In the genomic region with DNA sequence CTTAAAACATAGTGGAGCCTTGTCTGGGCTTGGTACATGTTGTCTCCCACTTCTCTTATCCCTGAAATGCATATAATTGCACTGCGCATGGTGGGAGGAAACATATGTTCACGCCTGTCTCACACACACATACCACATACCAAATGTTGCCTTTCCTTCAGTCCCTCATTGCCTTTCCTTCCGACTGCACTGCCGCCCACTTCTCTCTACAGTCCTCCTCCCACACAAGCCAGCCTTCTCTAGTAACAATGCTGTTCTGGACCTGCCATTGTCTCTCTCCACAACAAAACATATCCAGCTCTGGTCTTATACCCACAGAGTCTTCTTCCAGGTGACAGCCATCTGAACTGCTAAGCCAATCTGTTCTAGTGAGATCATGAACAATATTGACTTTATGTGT, we compare ENCODE assay signal across 24 cellular contexts.
DNase-seq lines count a peak whose midpoint lies in the region; ATAC-seq, FAIRE-seq and TF ChIP-seq lines count a peak whose summit lies in the region.
"Had no signal": no experiment of that assay in that cellular context is flagged by ENCODE, and none has a peak within 500 bp of the region (broad histone marks: within the 10 kb centered on the region; RNA-seq: fewer than 3 reads in every experiment).

No MANE protein-coding gene starts in this region.

- H2AK5ac ChIP-seq in trophoblast cell (ENCODE audit: low read length), result no peak overlapping the region

- no peak overlapping the region for H4K12ac ChIP-seq in trophoblast cell (ENCODE audit: low read depth, low read length)

- no peaks in the 10 kb centered on the region for H3K36me3 ChIP-seq in K562 (ENCODE audit: control insufficient read depth, insufficient read depth, low read length)
- H3K36me3 ChIP-seq in trophoblast cell (ENCODE audit: control insufficient read depth in 1 of 2, insufficient read depth in 2 of 2, low read length in 2 of 2), result no peaks in the 10 kb centered on the region

- peak overlapping the region; percentile 13 for H3K27ac Mint-ChIP-seq in Calu3 (ENCODE audit: unreplicated experiment)
- H3K27ac Mint-ChIP-seq: CD8-positive, alpha-beta T cell; GM23338; H9; HFFc6 had no signal

- peak overlapping the region; percentile 56; the same call in 1 of the 2 replicates for H2AFZ ChIP-seq in K562 (ENCODE audit: low read depth, low read length)
- H2AFZ ChIP-seq in trophoblast cell (ENCODE audit: insufficient read depth, low read length, poor library complexity), result no peak overlapping the region
- H2AFZ ChIP-seq: GM23338 had no signal

- H4K20me1 ChIP-seq in K562 (replicated peaks; ENCODE audit: control insufficient read depth, insufficient read depth, low read length), result no peaks in the 10 kb centered on the region

- TF ChIP-seq EP300 in K562 (IDR thresholded peaks at IDR 0.05; ENCODE audit: low read length), result no peak

- BruUV-seq in Calu3 (replicated peaks; lab: Mats Ljungman, UMichigan), result no TSS peak
- BruUV-seq in K562 (replicated peaks; lab: Mats Ljungman, UMichigan), result no TSS peak

- TF ChIP-seq CTCF in Calu3 (IDR thresholded peaks at IDR 0.05; ENCODE audit: unreplicated experiment) (no peak), K562 (IDR thresholded peaks at IDR 0.05 in 2 of 3, conservative IDR thresholded peaks at IDR 0.05 in 1 of 3; ENCODE audit: insufficient read depth in 2 of 3, low read depth in 1 of 3, low read length in 3 of 3) (no peak)

- no peaks in the 10 kb centered on the region for H3K27me3 Mint-ChIP-seq in Calu3 (ENCODE audit: unreplicated experiment)

- H2BK12ac ChIP-seq in trophoblast cell (ENCODE audit: low read length), result no peak overlapping the region

- H3K4me3 Mint-ChIP-seq in Calu3 (ENCODE audit: low read depth, unreplicated experiment), result no peak overlapping the region
- H3K4me3 Mint-ChIP-seq: CD4-positive, CD25-positive, alpha-beta regulatory T cell; CD8-positive, alpha-beta T cell; GM23338; H9; HFFc6 had no signal

- no peak overlapping the region for H4K91ac ChIP-seq in trophoblast cell (ENCODE audit: low read depth, low read length)

- WGBS in K562 (ENCODE audit: insufficient coverage, low coverage, missing lambda C conversion rate), result 57% methylated on average over 4 of the region's 4 CpGs
- no CpG with 5 or more reads among the region's 4 CpGs for WGBS in trophoblast cell (ENCODE audit: extremely low coverage, insufficient coverage, insufficient read length)

- H3K9me3 ChIP-seq in K562 (replicated peaks; ENCODE audit: control insufficient read depth, insufficient read depth, low read depth, low read length), result no peaks in the 10 kb centered on the region
- H3K9me3 ChIP-seq in trophoblast cell (ENCODE audit: insufficient read depth, low read depth, low read length), result peaks cover 2% of the 10 kb centered on the region
- H3K9me3 ChIP-seq: A549, Caco-2 had no signal

- no peaks in the 10 kb centered on the region for H3K36me3 Mint-ChIP-seq in Calu3 (ENCODE audit: insufficient read depth, unreplicated experiment)
- H3K36me3 Mint-ChIP-seq: CD4-positive, CD25-positive, alpha-beta regulatory T cell; CD8-positive, alpha-beta T cell had no signal

- no peak overlapping the region for H4K8ac ChIP-seq in trophoblast cell (ENCODE audit: low read depth, low read length)

- POLR2A ChIA-PET in K562 (lab: Yijun Ruan, JAX), result no interaction called here

- no peak overlapping the region for H3K18ac ChIP-seq in trophoblast cell (ENCODE audit: low read length)

- H3K4me2 ChIP-seq in K562 (ENCODE audit: insufficient read depth, low read length) (no peak overlapping the region), trophoblast cell (ENCODE audit: low read length) (no peak overlapping the region)
- H3K4me2 ChIP-seq: A549, GM23338 had no signal

- no peak for TF ChIP-seq RAD21 in K562 (CRISPR knock-in tag; conservative IDR thresholded peaks at IDR 0.05 in 1 of 2, IDR thresholded peaks at IDR 0.05 in 1 of 2)

- FAIRE-seq in HTR-8/SVneo (lab: Jason Lieb, UNC) (peak; percentile 92), K562 (lab: Jason Lieb, UNC) (peak; percentile 80)
- FAIRE-seq: A549, D721Med, GM12891 had no signal

- H3K4ac ChIP-seq in trophoblast cell (ENCODE audit: low read depth, low read length), result no peak overlapping the region

- in situ Hi-C loops in K562 (cut with MboI), result no loop called here

- no peak overlapping the region for H3K23ac ChIP-seq in trophoblast cell (ENCODE audit: low read length)

- no peak overlapping the region for H3K14ac ChIP-seq in trophoblast cell (ENCODE audit: low read length)

- ATAC-seq in K562 (no peak), left ventricle myocardium superior (no peak)
- ATAC-seq: A549; CD8-positive, alpha-beta T cell; GM23338; HCT116 had no signal

- no peaks in the 10 kb centered on the region for H3K79me1 ChIP-seq in trophoblast cell (ENCODE audit: low read length)

- H2BK120ac ChIP-seq in trophoblast cell (ENCODE audit: insufficient read depth, low read length, poor library complexity), result no peak overlapping the region

- H3K9me1 ChIP-seq in K562 (ENCODE audit: control insufficient read depth, insufficient read depth, low read length), result no peaks in the 10 kb centered on the region

- H3K4me1 ChIP-seq in K562 (replicated peaks in 1 of 2; ENCODE audit: control insufficient read depth in 2 of 2, insufficient read depth in 2 of 2, low read length in 2 of 2), result no peaks in the 10 kb centered on the region
- no peaks in the 10 kb centered on the region for H3K4me1 ChIP-seq in trophoblast cell (ENCODE audit: control insufficient read depth in 1 of 2, insufficient read depth in 2 of 2, low read length in 2 of 2)
- H3K4me1 ChIP-seq: A549, Caco-2 had no signal

- CTCF ChIA-PET in Calu3 (lab: Charles Lee), result no interaction called here
- CTCF ChIA-PET in K562 (lab: Yijun Ruan, JAX; ENCODE audit: low intra/inter-chr PET ratio), result no interaction called here

- DNase-seq in Calu3 (no peak), HTR-8/SVneo (ENCODE audit: insufficient read length, low spot score) (no peak), K562 (ENCODE audit: extremely low read depth in 1 of 4, low spot score in 3 of 4) (no peak), trophoblast cell (no peak), left ventricle myocardium superior (no peak), NCI-H2227 treated with DMSO at 0.1 percent for 48 hours (lab: John Stamatoyannopoulos, UW) (no peak), CD1c-positive myeloid dendritic cell (ENCODE audit: extremely low spot score) (no peak)
- DNase-seq: 8988T; ACHN; AML-193; C1 segment of cervical spinal cord; Caco-2; CD4-positive, CD25-positive, alpha-beta regulatory T cell; CD8-positive, alpha-beta T cell; DMS 273 treated with DMSO at 0.1 percent for 48 hours; DMS79; GF-D8; H9; HFFc6 had no signal

- H3K9ac ChIP-seq in K562 (ENCODE audit: insufficient read depth in 1 of 2, low read depth in 2 of 2, low read length in 2 of 2) (no peak overlapping the region), trophoblast cell (ENCODE audit: low read length) (no peak overlapping the region)

- H3K27me3 ChIP-seq in K562 (ENCODE audit: control insufficient read depth in 2 of 2, insufficient read depth in 2 of 2, low read length in 2 of 2), result no peaks in the 10 kb centered on the region
- H3K27me3 ChIP-seq in trophoblast cell (ENCODE audit: insufficient read depth, low read length), result no peaks in the 10 kb centered on the region

- H3K4me1 Mint-ChIP-seq in Calu3 (ENCODE audit: low read depth, unreplicated experiment), result peaks cover 9% of the 10 kb centered on the region
- H3K4me1 Mint-ChIP-seq: GM23338 had no signal

- H3K9me3 Mint-ChIP-seq in Calu3 (ENCODE audit: low read depth, unreplicated experiment), result no peaks in the 10 kb centered on the region
- H3K9me3 Mint-ChIP-seq: CD8-positive, alpha-beta T cell; GM23338; H9; HFFc6 had no signal

- H2BK5ac ChIP-seq in trophoblast cell (ENCODE audit: low read depth, low read length, poor library complexity), result no peak overlapping the region

- H3K79me2 ChIP-seq in K562 (ENCODE audit: control insufficient read depth, insufficient read depth, low read length) (no peaks in the 10 kb centered on the region), trophoblast cell (ENCODE audit: control insufficient read depth, insufficient read depth, low read length, poor library complexity) (no peaks in the 10 kb centered on the region)

- H3K4me3 ChIP-seq in K562, result no peak overlapping the region
- peak overlapping the region; percentile 30 for H3K4me3 ChIP-seq in trophoblast cell (ENCODE audit: low read depth, low read length)
- H3K4me3 ChIP-seq: A549, GM23338 had no signal

- no peak for TF ChIP-seq POLR2A in K562 (conservative IDR thresholded peaks at IDR 0.05)

- intact Hi-C loops in Calu3 (cut with micrococcal nuclease; ENCODE audit: unreplicated experiment), result no loop called here
- intact Hi-C loops in K562 (cut with micrococcal nuclease), result no loop called here
- intact Hi-C loops in left ventricle myocardium superior (cut with micrococcal nuclease), result no loop called here

- H3K27ac ChIP-seq in K562 (ENCODE audit: extremely low read depth, low read depth, low read length) (no peak overlapping the region), trophoblast cell (ENCODE audit: low read depth, low read length) (no peak overlapping the region)
- H3K27ac ChIP-seq: A549 had no signal

TF ChIP-seq in K562, 482 proteins besides CTCF, POLR2A, EP300 and RAD21:
- TF ChIP-seq EGR1 (conservative IDR thresholded peaks at IDR 0.05) (peak; percentile 26), TAF15 (IDR thresholded peaks at IDR 0.05; ENCODE audit: low read depth, low read length) (no peak)
